ENCODE assay signal across 32 cellular contexts in genomic region chr1:217661407-217661806, GRCh38. TPM values are rescaled to one million over a fixed set of nuclear protein-coding genes. Genes with fewer than 3 reads are reported as not detected.
DNase-seq lines count a peak whose midpoint lies in the region; ATAC-seq, FAIRE-seq and TF ChIP-seq lines count a peak whose summit lies in the region.
"Had no signal": no experiment of that assay in that cellular context is flagged by ENCODE, and none has a peak within 500 bp of the region (broad histone marks: within the 10 kb centered on the region; RNA-seq: fewer than 3 reads in every experiment).

No MANE protein-coding gene starts in this region.

- H3K27me3 Mint-ChIP-seq in endodermal cell (ENCODE audit: insufficient read depth), result no peaks in the 10 kb centered on the region
- H3K27me3 Mint-ChIP-seq: progenitor cell of endocrine pancreas had no signal

- FAIRE-seq in GM12892 (lab: Jason Lieb, UNC), result peak; percentile 24
- FAIRE-seq: colon had no signal

- no peak overlapping the region for H3K27ac Mint-ChIP-seq in endodermal cell
- H3K27ac Mint-ChIP-seq: activated CD8-positive, alpha-beta T cell treated with anti-CD3 and anti-CD28 coated beads for 36 hours; activated naive CD4-positive, alpha-beta T cell treated with anti-CD3 and anti-CD28 coated beads, Interleukin-2, amount 50 U/mL, for 72 hours; activated T-helper 2 cell treated with anti-CD3 and anti-CD28 coated beads, Interferon-gamma antibody, Interleukin-2, Interleukin-4, amounts not matched to agents 10 μg/mL and 5 μg/mL and 100 μg/mL, durations not matched to agents 14 hours and 24 hours and 36 hours; CD8-positive, alpha-beta memory T cell; naive B cell; progenitor cell of endocrine pancreas had no signal

- no peak overlapping the region for H2BK5ac ChIP-seq in mesenchymal stem cell (ENCODE audit: low read depth, low read length, poor library complexity, severe bottlenecking)

- no peak overlapping the region for H2BK15ac ChIP-seq in mesenchymal stem cell (ENCODE audit: low read depth, poor library complexity, severe bottlenecking)

- no peak overlapping the region for H3K18ac ChIP-seq in mesenchymal stem cell (ENCODE audit: low read depth in 1 of 2, low read length in 2 of 2)

- no peak overlapping the region for H4K8ac ChIP-seq in mesenchymal stem cell (ENCODE audit: low read length)

- H3K4me3 ChIP-seq in RWPE2 (ENCODE audit: severe bottlenecking) (no peak overlapping the region), mesenchymal stem cell (ENCODE audit: insufficient read depth in 1 of 2, low read depth in 1 of 2, low read length in 2 of 2) (no peak overlapping the region), H7 (ENCODE audit: insufficient read depth, low read depth, low read length) (no peak overlapping the region), endodermal cell (ENCODE audit: low read length) (no peak overlapping the region)
- H3K4me3 ChIP-seq: left ventricle myocardium inferior, Peyer's patch, thyroid gland, vagina had no signal

- no peak for DNase-seq in GM12892 (ENCODE audit: insufficient read length)
- no peak for DNase-seq in RWPE2 (ENCODE audit: low spot score)
- peak; percentile 5 for DNase-seq in mesenchymal stem cell
- no peak for DNase-seq in H7
- no peak for DNase-seq in endodermal cell
- DNase-seq in NCI-H1105 (lab: John Stamatoyannopoulos, UW), result no peak
- DNase-seq: anterior cingulate cortex; BE2C; CD8-positive, alpha-beta memory T cell; effector CD4-positive, alpha-beta T cell; glutamatergic neuron; islet precursor cell; KG1; left ventricle myocardium inferior; naive B cell; NCI-H1417 treated with DMSO at 0.1 percent for 48 hours; NCI-H2029 treated with DMSO at 0.1 percent for 48 hours; Peyer's patch; SHP77 treated with DMSO at 0.1 percent for 48 hours; stimulated activated CD4-positive, alpha-beta T cell treated with anti-CD3 and anti-CD28 coated beads, Interleukin-4, amount 100 ng/mL, for 24 hours; thyroid gland had no signal

- no peak overlapping the region for H2BK120ac ChIP-seq in mesenchymal stem cell (ENCODE audit: low read depth, low read length)

- H3K14ac ChIP-seq in mesenchymal stem cell (ENCODE audit: low read length in 2 of 2), result no peak overlapping the region

- H3K36me3 Mint-ChIP-seq in endodermal cell (ENCODE audit: low read depth), result no peaks in the 10 kb centered on the region
- H3K36me3 Mint-ChIP-seq: activated naive CD4-positive, alpha-beta T cell treated with anti-CD3 and anti-CD28 coated beads, Interleukin-2, amount 50 U/mL, for 72 hours; CD8-positive, alpha-beta memory T cell; naive B cell had no signal

- ATAC-seq in GM21515 (IDR thresholded peaks at IDR 0.05; ENCODE audit: unreplicated experiment), result peak; percentile 48
- no peak for ATAC-seq in RWPE2 (ENCODE audit: low read depth)
- ATAC-seq in HG03460 (IDR thresholded peaks at IDR 0.05; ENCODE audit: unreplicated experiment), result no peak
- ATAC-seq: activated CD8-positive, alpha-beta T cell treated with anti-CD3 and anti-CD28 coated beads for 36 hours; sciatic nerve had no signal

- peak overlapping the region; percentile 81 for H3K27ac ChIP-seq in RWPE2 (ENCODE audit: poor library complexity, severe bottlenecking)
- H3K27ac ChIP-seq in mesenchymal stem cell (ENCODE audit: low read length, poor library complexity, severe bottlenecking), result no peak overlapping the region
- H3K27ac ChIP-seq in endodermal cell (ENCODE audit: low read depth, low read length), result no peak overlapping the region
- H3K27ac ChIP-seq: left ventricle myocardium inferior, neutrophil, Peyer's patch, thyroid gland, vagina had no signal

- H3K36me3 ChIP-seq in RWPE2 (ENCODE audit: low read depth) (no peaks in the 10 kb centered on the region), mesenchymal stem cell (ENCODE audit: control insufficient read depth in 1 of 2, insufficient read depth in 2 of 2, low read depth in 1 of 2, low read length in 2 of 2) (no peaks in the 10 kb centered on the region), H7 (replicated peaks; ENCODE audit: control insufficient read depth, insufficient read depth, low read length) (no peaks in the 10 kb centered on the region), endodermal cell (ENCODE audit: control insufficient read depth, insufficient read depth, low read length) (no peaks in the 10 kb centered on the region)
- H3K36me3 ChIP-seq: BE2C, left ventricle myocardium inferior, neutrophil, Peyer's patch, thyroid gland, vagina had no signal

- no peak for TF ChIP-seq POLR2A in GM12892 (IDR thresholded peaks at IDR 0.05; ENCODE audit: low read depth, low read length)

- H4K91ac ChIP-seq in mesenchymal stem cell (ENCODE audit: low read length), result no peak overlapping the region

- H3K23ac ChIP-seq in mesenchymal stem cell (ENCODE audit: low read length in 2 of 2), result no peak overlapping the region

- no peaks in the 10 kb centered on the region for H3K4me1 Mint-ChIP-seq in endodermal cell
- H3K4me1 Mint-ChIP-seq: CD8-positive, alpha-beta memory T cell; naive B cell had no signal

- H3K9me3 Mint-ChIP-seq in endodermal cell, result peaks cover 3% of the 10 kb centered on the region
- H3K9me3 Mint-ChIP-seq: activated naive CD4-positive, alpha-beta T cell treated with anti-CD3 and anti-CD28 coated beads, Interleukin-2, amount 50 U/mL, for 72 hours; activated T-helper 2 cell treated with anti-CD3 and anti-CD28 coated beads, Interferon-gamma antibody, Interleukin-2, Interleukin-4, amounts not matched to agents 10 μg/mL and 5 μg/mL and 100 μg/mL, durations not matched to agents 14 hours and 24 hours and 36 hours; CD8-positive, alpha-beta memory T cell had no signal

- H2AK5ac ChIP-seq in mesenchymal stem cell (ENCODE audit: low read length, severe bottlenecking), result no peak overlapping the region

- TF ChIP-seq CTCF in RWPE2 (IDR thresholded peaks at IDR 0.05; ENCODE audit: poor library complexity, severe bottlenecking) (no peak), endodermal cell (conservative IDR thresholded peaks at IDR 0.05) (no peak)

- no peak overlapping the region for H2BK12ac ChIP-seq in mesenchymal stem cell (ENCODE audit: low read length in 2 of 2)

- H3K9ac ChIP-seq in mesenchymal stem cell (ENCODE audit: low read length) (peak overlapping the region; percentile 14), endodermal cell (ENCODE audit: extremely low read depth, low read length, poor library complexity, severe bottlenecking) (no peak overlapping the region)

- H3K79me1 ChIP-seq in mesenchymal stem cell (replicated peaks; ENCODE audit: low read length, poor library complexity, severe bottlenecking), result no peaks in the 10 kb centered on the region

- H3K9me3 ChIP-seq in RWPE2 (ENCODE audit: severe bottlenecking) (no peaks in the 10 kb centered on the region), mesenchymal stem cell (ENCODE audit: control insufficient read depth, low read length) (no peaks in the 10 kb centered on the region), endodermal cell (ENCODE audit: control insufficient read depth, low read length) (no peaks in the 10 kb centered on the region)
- H3K9me3 ChIP-seq: BE2C, left ventricle myocardium inferior, neutrophil, Peyer's patch, thyroid gland, vagina had no signal

- H3K4ac ChIP-seq in mesenchymal stem cell (ENCODE audit: low read depth in 1 of 2, low read length in 2 of 2), result no peak overlapping the region

- H3K4me2 ChIP-seq in mesenchymal stem cell (ENCODE audit: low read length, poor library complexity, severe bottlenecking), result no peak overlapping the region

- no peaks in the 10 kb centered on the region for H3K27me3 ChIP-seq in RWPE2 (ENCODE audit: insufficient read depth, poor library complexity, severe bottlenecking)
- no peaks in the 10 kb centered on the region for H3K27me3 ChIP-seq in mesenchymal stem cell (ENCODE audit: control insufficient read depth in 1 of 2, insufficient read depth in 1 of 2, low read length in 2 of 2)
- no peaks in the 10 kb centered on the region for H3K27me3 ChIP-seq in H7 (ENCODE audit: control insufficient read depth, insufficient read depth, low read length)
- no peaks in the 10 kb centered on the region for H3K27me3 ChIP-seq in endodermal cell (ENCODE audit: control insufficient read depth, insufficient read depth, low read length, poor library complexity, severe bottlenecking)
- H3K27me3 ChIP-seq: BE2C, neutrophil, Peyer's patch, thyroid gland, vagina had no signal

- H2AFZ ChIP-seq in mesenchymal stem cell (ENCODE audit: low read depth, low read length), result no peak overlapping the region

- no peak overlapping the region for H3K4me3 Mint-ChIP-seq in endodermal cell
- H3K4me3 Mint-ChIP-seq: activated CD8-positive, alpha-beta T cell treated with anti-CD3 and anti-CD28 coated beads for 36 hours; CD8-positive, alpha-beta memory T cell; naive B cell had no signal

- peaks cover 10% of the 10 kb centered on the region for H3K4me1 ChIP-seq in RWPE2 (ENCODE audit: insufficient read depth, poor library complexity, severe bottlenecking)
- no peaks in the 10 kb centered on the region for H3K4me1 ChIP-seq in mesenchymal stem cell (ENCODE audit: control insufficient read depth, insufficient read depth, low read depth, low read length)
- H3K4me1 ChIP-seq in endodermal cell (ENCODE audit: control insufficient read depth, insufficient read depth, low read length), result no peaks in the 10 kb centered on the region
- H3K4me1 ChIP-seq: BE2C, left ventricle myocardium inferior, Peyer's patch, thyroid gland had no signal

RNA-seq across cellular contexts. Expression of gene SPATA17, which starts 30.3 kb away (rescaled TPM):
- polyA plus RNA-seq in GM12892 (2012; ENCODE audit: missing spikeins), result not detected
- polyA plus RNA-seq in mesenchymal stem cell (2013, experiment 1 of 2), result 1.1 TPM
- polyA plus RNA-seq in mesenchymal stem cell (2013, experiment 2 of 2), result 0.81 TPM
- total RNA-seq in H7 (2014; rRNA removed; shearing (Covaris generic)), result 0.30 and 0.90 TPM in 2 replicates
- 1 to 10 TPM in 1 of 2 donors, under 1 TPM in 1; 0.93 to 1.6 TPM for total RNA-seq in endodermal cell
- polyA plus RNA-seq in endodermal cell (2013, experiment 1 of 2), result 3.8 TPM
- 1.9 TPM for polyA plus RNA-seq in endodermal cell (2013, experiment 2 of 2)
- total RNA-seq: activated CD8-positive, alpha-beta T cell treated with anti-CD3 and anti-CD28 coated beads for 36 hours; activated naive CD4-positive, alpha-beta T cell treated with anti-CD3 and anti-CD28 coated beads, Interleukin-2, amount 50 U/mL, for 72 hours; activated T-helper 2 cell treated with anti-CD3 and anti-CD28 coated beads, Interferon-gamma antibody, Interleukin-2, Interleukin-4, amounts not matched to agents 10 μg/mL and 5 μg/mL and 100 μg/mL, durations not matched to agents 14 hours and 24 hours and 36 hours; mesenteric fat pad; vagina had no signal
- polyA plus RNA-seq: CD8-positive, alpha-beta memory T cell had no signal

RNA-seq across cellular contexts. Expression of gene GPATCH2, which starts 30.5 kb away (rescaled TPM):
- 5.0 TPM for polyA plus RNA-seq in GM12892 (2012; ENCODE audit: missing spikeins)
- 7.7 TPM for polyA plus RNA-seq in mesenchymal stem cell (2013, experiment 1 of 2)
- polyA plus RNA-seq in mesenchymal stem cell (2013, experiment 2 of 2), result 7.8 TPM
- 11.5 and 15.7 TPM in 2 replicates for total RNA-seq in H7 (2014; rRNA removed; shearing (Covaris generic))
- 10 to 100 TPM; 21.2 to 23.2 TPM for total RNA-seq in endodermal cell
- polyA plus RNA-seq in endodermal cell (2013, experiment 1 of 2), result 16.7 TPM
- 14.7 TPM for polyA plus RNA-seq in endodermal cell (2013, experiment 2 of 2)
